8 cellular contexts compared by ENCODE assay signal in genomic region chr1:1399870-1400575, GRCh38. TPM values are rescaled to one million over a fixed set of nuclear protein-coding genes. Genes with fewer than 3 reads are reported as not detected.
DNase-seq lines count a peak whose midpoint lies in the region; ATAC-seq lines count a peak whose summit lies in the region.

No MANE protein-coding gene starts in this region.

- CTCF ChIA-PET in activated naive CD4-positive, alpha-beta T cell treated with anti-CD3 and anti-CD28 coated beads for 36 hours (lab: Charles Lee) = interaction anchor here (1.2 to 2.6 kb wide), 3 partner anchors 9 to 41 kb away, joined by 3 to 14 read pairs (median 4); no protein-coding TSS in a partner anchor

- H3K4me1 ChIP-seq in NT2/D1 (ENCODE audit: insufficient read depth, insufficient read length) = peaks cover 15% of the 10 kb centered on the region
- peaks cover 27% of the 10 kb centered on the region for H3K4me1 ChIP-seq in mucosa of stomach (ENCODE audit: control insufficient read depth, insufficient read depth, low read length)

- peaks cover 61% of the 10 kb centered on the region for H3K4me1 Mint-ChIP-seq in activated naive CD4-positive, alpha-beta T cell treated with anti-CD3 and anti-CD28 coated beads for 36 hours (ENCODE audit: low read depth)

- H3K9me3 ChIP-seq in NT2/D1 (ENCODE audit: insufficient read depth, low read length) = no peaks in the 10 kb centered on the region
- no peaks in the 10 kb centered on the region for H3K9me3 ChIP-seq in mucosa of stomach (ENCODE audit: control insufficient read depth, low read length)

- no peaks in the 10 kb centered on the region for H3K27me3 Mint-ChIP-seq in activated naive CD4-positive, alpha-beta T cell treated with anti-CD3 and anti-CD28 coated beads for 36 hours (ENCODE audit: low read depth)

- peak overlapping the region; percentile 85 for H3K27ac Mint-ChIP-seq in activated naive CD4-positive, alpha-beta T cell treated with anti-CD3 and anti-CD28 coated beads for 36 hours

- H3K4me3 Mint-ChIP-seq in activated naive CD4-positive, alpha-beta T cell treated with anti-CD3 and anti-CD28 coated beads for 36 hours = peak overlapping the region; percentile 91

- intact Hi-C loops in activated naive CD4-positive, alpha-beta T cell treated with anti-CD3 and anti-CD28 coated beads for 36 hours (cut with micrococcal nuclease) = loop anchor here (1.0 to 2.0 kb wide), 5 partner anchors 7 to 174 kb away; partner anchors contain the start of genes ATAD3A, AURKAIP1, MRPL20 and SSU72

- peaks cover 68% of the 10 kb centered on the region for H3K36me3 ChIP-seq in NT2/D1 (ENCODE audit: insufficient read depth, insufficient read length, low read length)
- peaks cover 11% of the 10 kb centered on the region for H3K36me3 ChIP-seq in mucosa of stomach (ENCODE audit: control insufficient read depth, insufficient read depth, low read length)

- H3K36me3 Mint-ChIP-seq in activated naive CD4-positive, alpha-beta T cell treated with anti-CD3 and anti-CD28 coated beads for 36 hours (ENCODE audit: low read depth) = peaks cover 55% of the 10 kb centered on the region

- ATAC-seq in HG02588 (IDR thresholded peaks at IDR 0.05; ENCODE audit: unreplicated experiment) = no peak

- H3K27me3 ChIP-seq in NT2/D1 (ENCODE audit: insufficient read depth, insufficient read length) (no peaks in the 10 kb centered on the region), mucosa of stomach (ENCODE audit: control insufficient read depth, insufficient read depth, low read length) (no peaks in the 10 kb centered on the region)

- no peak for DNase-seq in activated naive CD4-positive, alpha-beta T cell treated with anti-CD3 and anti-CD28 coated beads for 36 hours
- DNase-seq in activated naive CD4-positive, alpha-beta T cell treated with Interleukin-2 at 50 U/mL for 16 hours = no peak
- DNase-seq in NT2/D1 (ENCODE audit: low read depth, low spot score) (no peak), dermis blood vessel endothelial cell (peak; percentile 43), iPS-NIHi7 (ENCODE audit: extremely low spot score) (no peak)
- no peak for DNase-seq in activated CD8-positive, alpha-beta memory T cell treated with anti-CD3 and anti-CD28 coated beads for 24 hours

- peak overlapping the region; percentile 94 for H3K4me3 ChIP-seq in NT2/D1 (ENCODE audit: insufficient read length, low read depth)
- peak overlapping the region; percentile 95 for H3K4me3 ChIP-seq in mucosa of stomach (ENCODE audit: low read length)

- H3K9ac ChIP-seq in NT2/D1 (ENCODE audit: insufficient read length, low read depth) (peak overlapping the region; percentile 98), mucosa of stomach (ENCODE audit: low read length) (peak overlapping the region; percentile 93)

- H3K9me3 Mint-ChIP-seq in activated naive CD4-positive, alpha-beta T cell treated with anti-CD3 and anti-CD28 coated beads for 36 hours = no peaks in the 10 kb centered on the region

RNA-seq across cellular contexts. Expression of gene CCNL2, which starts 0.9 kb away (rescaled TPM):
- 100 to 1,000 TPM in 1 of 2 experiments, 10 to 100 TPM in 1; 97.7 to 108 TPM for total RNA-seq in activated naive CD4-positive, alpha-beta T cell treated with anti-CD3 and anti-CD28 coated beads for 36 hours
- total RNA-seq in dermis blood vessel endothelial cell = 71.1 and 183 TPM in 2 replicates

RNA-seq across cellular contexts. Expression of gene MRPL20, which starts 7.1 kb away (rescaled TPM):
- 100 to 1,000 TPM; 103 to 107 TPM for total RNA-seq in activated naive CD4-positive, alpha-beta T cell treated with anti-CD3 and anti-CD28 coated beads for 36 hours
- 98.2 and 102 TPM in 2 replicates for total RNA-seq in dermis blood vessel endothelial cell

RNA-seq across cellular contexts. Expression of gene ANKRD65, which starts 21.1 kb away (rescaled TPM):
- not detected for total RNA-seq in activated naive CD4-positive, alpha-beta T cell treated with anti-CD3 and anti-CD28 coated beads for 36 hours
- 0.28 and 0.51 TPM in 2 replicates for total RNA-seq in dermis blood vessel endothelial cell

RNA-seq across cellular contexts. Expression of gene AURKAIP1, which starts 25.0 kb away (rescaled TPM):
- 100 to 1,000 TPM; 108 TPM for total RNA-seq in activated naive CD4-positive, alpha-beta T cell treated with anti-CD3 and anti-CD28 coated beads for 36 hours
- total RNA-seq in dermis blood vessel endothelial cell = 80.2 and 106 TPM in 2 replicates

RNA-seq across cellular contexts. Expression of gene VWA1, which starts 35.5 kb away (rescaled TPM):
- under 1 TPM; 0.72 to 0.74 TPM for total RNA-seq in activated naive CD4-positive, alpha-beta T cell treated with anti-CD3 and anti-CD28 coated beads for 36 hours
- total RNA-seq in dermis blood vessel endothelial cell = 12.7 and 45.3 TPM in 2 replicates
